ENCODE assay signal across 20 cellular contexts in the genomic region with DNA sequence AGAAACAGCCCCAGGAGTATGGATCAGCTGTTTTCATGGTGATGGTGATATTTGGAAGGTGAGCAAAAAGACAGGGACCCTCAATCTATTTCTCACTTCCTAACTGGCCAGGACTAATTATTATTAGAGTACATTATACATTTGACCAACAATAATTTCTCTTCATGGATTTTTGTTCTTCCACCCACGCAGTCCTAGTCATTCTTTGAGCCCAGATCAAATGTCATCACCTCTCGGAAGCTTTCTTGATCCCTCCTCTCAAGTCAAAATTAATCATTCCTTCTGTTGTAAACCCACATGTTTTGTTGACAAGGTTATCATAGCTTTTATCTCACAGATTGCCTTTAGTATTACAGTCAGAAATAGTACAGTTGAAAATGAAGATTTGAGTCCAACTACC. TPM values are rescaled to one million over a fixed set of nuclear protein-coding genes. Genes with fewer than 3 reads are reported as not detected.
DNase-seq lines count a peak whose midpoint lies in the region; ATAC-seq and TF ChIP-seq lines count a peak whose summit lies in the region.
"Had no signal": no experiment of that assay in that cellular context is flagged by ENCODE, and none has a peak within 500 bp of the region (broad histone marks: within the 10 kb centered on the region; RNA-seq: fewer than 3 reads in every experiment).

No MANE protein-coding gene starts in this region.

- peak overlapping the region; percentile 25 for H3K4me2 ChIP-seq in skeletal muscle satellite cell (ENCODE audit: low read length)
- H3K4me2 ChIP-seq: PC-9 had no signal

- H3K4me3 ChIP-seq in gastroesophageal sphincter (no peak overlapping the region), skeletal muscle satellite cell (ENCODE audit: low read length) (no peak overlapping the region)
- H3K4me3 ChIP-seq: HAP-1, MG63, PC-9, SJSA1 had no signal

- H3K9ac ChIP-seq in skeletal muscle satellite cell (ENCODE audit: low read depth, low read length) = no peak overlapping the region

- TF ChIP-seq POLR2A in gastroesophageal sphincter (IDR thresholded peaks at IDR 0.05) = no peak

- H3K36me3 ChIP-seq in gastroesophageal sphincter (no peaks in the 10 kb centered on the region), skeletal muscle satellite cell (ENCODE audit: insufficient read depth, low read length) (peaks cover 4% of the 10 kb centered on the region)
- H3K36me3 ChIP-seq: HAP-1, MG63 had no signal

- H3K4me1 ChIP-seq in gastroesophageal sphincter (peaks cover 9 to 88% (median 22%) of the 10 kb centered on the region in 3 donors), skeletal muscle satellite cell (ENCODE audit: control insufficient read depth, insufficient read depth, low read length) (peaks cover 18% of the 10 kb centered on the region)
- H3K4me1 ChIP-seq: HAP-1 had no signal

- no peak for TF ChIP-seq EP300 in gastroesophageal sphincter (IDR thresholded peaks at IDR 0.05)

- H3K27ac ChIP-seq in gastroesophageal sphincter = peak overlapping the region; percentile 75 to 97 (median 80)
- H3K27ac ChIP-seq: PC-9, SJSA1 had no signal

- DNase-seq in COLO829 (ENCODE audit: low spot score) (peak; percentile 20), LHCN-M2 (ENCODE audit: low read depth) (peak; percentile 23), NCI-H1417 treated with DMSO at 0.1 percent for 48 hours (lab: John Stamatoyannopoulos, UW) (no peak), dedifferentiated amniotic fluid mesenchymal stem cell (ENCODE audit: extremely low spot score) (no peak)
- no peak for DNase-seq in stimulated activated CD4-positive, alpha-beta T cell treated with anti-CD3 and anti-CD28 coated beads, Interleukin-12 subunit alpha, Interleukin-12 subunit beta, amount 100 ng/mL, for 4 hours
- DNase-seq: GOT3, KBM-7, MG63, NCI-H1105 treated with DMSO at 0.1 percent for 48 hours, NCI-H2029, NCI-H526 treated with DMSO at 0.1 percent for 48 hours, PC-9 had no signal

- H3K9me3 ChIP-seq in gastroesophageal sphincter (no peaks in the 10 kb centered on the region), skeletal muscle satellite cell (replicated peaks; ENCODE audit: low read length) (no peaks in the 10 kb centered on the region)
- H3K9me3 ChIP-seq: HAP-1, MG63, SJSA1 had no signal

- ATAC-seq in gastroesophageal sphincter (no peak), GM19395 (IDR thresholded peaks at IDR 0.05; ENCODE audit: unreplicated experiment) (no peak)
- ATAC-seq: HepG2, Right ventricle myocardium inferior had no signal

- WGBS in gastroesophageal sphincter (ENCODE audit: low coverage in 1 of 2), 2 donors = 40 to 58% methylated on average over 2 of the region's 2 CpGs

- TF ChIP-seq CTCF in gastroesophageal sphincter (IDR thresholded peaks at IDR 0.05) = no peak

- H3K27me3 ChIP-seq in gastroesophageal sphincter = no peaks in the 10 kb centered on the region
- H3K27me3 ChIP-seq in skeletal muscle satellite cell (ENCODE audit: control insufficient read depth, insufficient read depth, low read length) = no peaks in the 10 kb centered on the region
- H3K27me3 ChIP-seq: MG63, SJSA1 had no signal

RNA-seq across cellular contexts. Expression of a gene that starts 29.2 kb away (rescaled TPM):
- total RNA-seq in LHCN-M2 (2014; rRNA removed) = 12.0 and 12.1 TPM in 2 replicates
- 1.8 TPM for polyA plus RNA-seq in LHCN-M2 (2012)
- 100 to 1,000 TPM in 2 of 4 donors, 10 to 100 TPM in 2; 77.3 to 109 (median 96.7) TPM for total RNA-seq in gastroesophageal sphincter
- 26.0 and 26.4 TPM in 2 replicates for total RNA-seq in skeletal muscle satellite cell (2012; rRNA removed)
- total RNA-seq: NCI-H460 had no signal

Comparison
In these comparisons a context has a peak if more than half of its experiments do, and no peak if none do; other contexts are left out.
1. DNase-seq: peak in COLO829 (single experiment) and LHCN-M2 (single experiment); none in NCI-H1417 treated with DMSO at 0.1 percent for 48 hours (single experiment), stimulated activated CD4-positive, alpha-beta T cell treated with anti-CD3 and anti-CD28 coated beads, Interleukin-12 subunit alpha, Interleukin-12 subunit beta, amount 100 ng/mL, for 4 hours (single experiment) and dedifferentiated amniotic fluid mesenchymal stem cell (single experiment).